Comparison of ENCODE assay signal across 1 cellular context in genomic region chr11:12263141-12263693, GRCh38.
TF ChIP-seq lines count a peak whose summit lies in the region.

No MANE protein-coding gene starts in this region.

TF ChIP-seq in K562, 482 proteins besides CTCF, POLR2A, EP300 and RAD21 (continued from another document):
- TF ChIP-seq RBM34 (IDR thresholded peaks at IDR 0.05; ENCODE audit: borderline replicate concordance, insufficient read depth, low read length) (no peak), HSF4 (CRISPR knock-in tag; IDR thresholded peaks at IDR 0.05; ENCODE audit: borderline replicate concordance) (no peak), CBFA2T3 (IDR thresholded peaks at IDR 0.05) (peak; percentile 89), KAT8 (IDR thresholded peaks at IDR 0.05; ENCODE audit: low read depth) (no peak), KLF6 (CRISPR knock-in tag; IDR thresholded peaks at IDR 0.05; ENCODE audit: borderline replicate concordance) (no peak), USF1 (CRISPR knock-in tag; IDR thresholded peaks at IDR 0.05) (no peak), SRSF1 (IDR thresholded peaks at IDR 0.05; ENCODE audit: low read depth, low read length) (no peak), CREB1 (IDR thresholded peaks at IDR 0.05) (peak; percentile 50; the same call in 1 of the 2 replicates), CREB1 (CRISPR knock-in tag; IDR thresholded peaks at IDR 0.05) (no peak), GTF2A2 (tag; IDR thresholded peaks at IDR 0.05) (no peak), ZNF583 (CRISPR knock-in tag; IDR thresholded peaks at IDR 0.05) (no peak; the same call in 1 of the 2 replicates), PHTF2 (CRISPR knock-in tag; IDR thresholded peaks at IDR 0.05) (no peak), NFIX (CRISPR knock-in tag; IDR thresholded peaks at IDR 0.05; ENCODE audit: low read depth) (no peak), NCOR1 (IDR thresholded peaks at IDR 0.05) (peak; percentile 61), KLF16 (IDR thresholded peaks at IDR 0.05) (0 out of 2 replicates have a peak, but pooled peaks have one; percentile 33), ZNF444 (CRISPR knock-in tag; IDR thresholded peaks at IDR 0.05) (no peak), ZNF23 (CRISPR knock-in tag; IDR thresholded peaks at IDR 0.05) (no peak), ATF6 (CRISPR knock-in tag; IDR thresholded peaks at IDR 0.05) (no peak), MBD2 (IDR thresholded peaks at IDR 0.05; ENCODE audit: borderline replicate concordance, low read depth) (0 out of 2 replicates have a peak, but pooled peaks have one; percentile 36), HNRNPL (IDR thresholded peaks at IDR 0.05; ENCODE audit: low read depth, low read length) (no peak), ZKSCAN3 (CRISPR knock-in tag; IDR thresholded peaks at IDR 0.05) (no peak), DPF2 (IDR thresholded peaks at IDR 0.05) (peak; percentile 92), MAFG (tag; conservative IDR thresholded peaks at IDR 0.05) (peak; percentile 68), JUND (IDR thresholded peaks at IDR 0.05; ENCODE audit: borderline replicate concordance, low read depth, low read length) (peak; percentile 62; the same call in 1 of the 2 replicates), JUND (tag; IDR thresholded peaks at IDR 0.05; ENCODE audit: borderline replicate concordance, low read depth, low read length) (peak; percentile 74; the same call in 2 of the 3 replicates), HDAC2 (IDR thresholded peaks at IDR 0.05) (0 out of 2 replicates have a peak, but pooled peaks have one; percentile 36), CHAMP1 (IDR thresholded peaks at IDR 0.05) (no peak), MTF1 (CRISPR knock-in tag; IDR thresholded peaks at IDR 0.05; ENCODE audit: borderline replicate concordance) (no peak), SMARCB1 (IDR thresholded peaks at IDR 0.05; ENCODE audit: insufficient read length, low read depth) (peak; percentile 32), FOSL1 (tag; conservative IDR thresholded peaks at IDR 0.05) (peak; percentile 37; the same call in 1 of the 2 replicates), ZFX (CRISPR knock-in tag; IDR thresholded peaks at IDR 0.05) (0 out of 2 replicates have a peak, but pooled peaks have one; percentile 29), ZSCAN29 (IDR thresholded peaks at IDR 0.05) (no peak), TFAP4 (CRISPR knock-in tag; IDR thresholded peaks at IDR 0.05; ENCODE audit: borderline replicate concordance) (peak; percentile 34; the same call in 1 of the 2 replicates), PCBP1 (IDR thresholded peaks at IDR 0.05; ENCODE audit: low read depth, low read length, poor library complexity, severe bottlenecking) (no peak)
- TF ChIP-seq, protein P1, sequence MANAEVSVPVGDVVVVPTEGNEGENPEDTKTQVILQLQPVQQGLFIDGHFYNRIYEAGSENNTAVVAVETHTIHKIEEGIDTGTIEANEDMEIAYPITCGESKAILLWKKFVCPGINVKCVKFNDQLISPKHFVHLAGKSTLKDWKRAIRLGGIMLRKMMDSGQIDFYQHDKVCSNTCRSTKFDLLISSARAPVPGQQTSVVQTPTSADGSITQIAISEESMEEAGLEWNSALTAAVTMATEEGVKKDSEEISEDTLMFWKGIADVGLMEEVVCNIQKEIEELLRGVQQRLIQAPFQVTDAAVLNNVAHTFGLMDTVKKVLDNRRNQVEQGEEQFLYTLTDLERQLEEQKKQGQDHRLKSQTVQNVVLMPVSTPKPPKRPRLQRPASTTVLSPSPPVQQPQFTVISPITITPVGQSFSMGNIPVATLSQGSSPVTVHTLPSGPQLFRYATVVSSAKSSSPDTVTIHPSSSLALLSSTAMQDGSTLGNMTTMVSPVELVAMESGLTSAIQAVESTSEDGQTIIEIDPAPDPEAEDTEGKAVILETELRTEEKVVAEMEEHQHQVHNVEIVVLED (CRISPR knock-in tag; IDR thresholded peaks at IDR 0.05): no peak
TF ChIP-seq in K562: peak in this region for 72.
